In the genomic region with DNA sequence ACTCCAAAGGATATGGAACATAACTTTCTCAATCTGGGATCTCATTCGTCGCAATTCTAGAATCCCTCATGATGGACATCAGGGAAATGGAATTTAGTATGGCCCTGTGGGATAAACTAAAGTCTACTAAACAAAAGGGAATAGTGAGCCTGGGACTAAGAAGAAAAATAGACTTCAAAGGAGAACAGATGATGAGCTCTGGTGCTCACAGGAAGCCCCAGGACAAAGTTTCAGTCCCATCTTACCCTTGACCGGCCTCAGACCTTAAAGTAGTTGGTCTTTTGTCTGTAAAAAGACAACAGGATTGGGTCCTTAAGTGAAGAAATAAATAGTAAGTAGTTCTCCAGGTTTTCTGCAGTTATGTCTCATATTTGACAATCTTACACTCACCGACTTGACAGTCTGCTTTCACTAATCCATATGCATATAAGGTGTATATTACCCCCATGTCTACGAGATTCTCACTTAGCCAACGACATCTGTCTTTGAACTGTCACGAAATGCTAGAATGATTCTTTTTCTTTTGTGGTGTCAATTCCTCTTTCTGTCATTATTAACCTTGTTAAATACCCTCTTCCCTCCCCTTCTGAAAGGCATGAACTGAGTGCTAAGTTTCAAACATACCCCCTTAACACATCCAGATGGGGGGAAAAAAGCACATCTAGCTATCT, we compare ENCODE assay signal across 16 cellular contexts. TPM values are rescaled to one million over a fixed set of nuclear protein-coding genes. Genes with fewer than 3 reads are reported as not detected.
DNase-seq lines count a peak whose midpoint lies in the region; ATAC-seq and TF ChIP-seq lines count a peak whose summit lies in the region.
"Had no signal": no experiment of that assay in that cellular context is flagged by ENCODE, and none has a peak within 500 bp of the region (broad histone marks: within the 10 kb centered on the region; RNA-seq: fewer than 3 reads in every experiment).

No MANE protein-coding gene starts in this region.

- no peak overlapping the region for H3K4me3 Mint-ChIP-seq in HFFc6
- H3K4me3 Mint-ChIP-seq: type B pancreatic cell had no signal

- peaks cover 11% of the 10 kb centered on the region for H3K27me3 Mint-ChIP-seq in HFFc6 (ENCODE audit: insufficient read depth)

- DNase-seq in heart left ventricle (no peak), HFFc6 (no peak), coronary artery (ENCODE audit: low spot score) (no peak), superior temporal gyrus (ENCODE audit: extremely low spot score) (no peak)
- DNase-seq: caudate nucleus, mucosa of descending colon, NCI-H226, right cardiac atrium had no signal

- peaks cover 5% of the 10 kb centered on the region; the same call in 1 of the 2 replicates for H3K9me3 Mint-ChIP-seq in HFFc6
- H3K9me3 Mint-ChIP-seq: type B pancreatic cell had no signal

- H3K27me3 ChIP-seq in heart left ventricle = peaks cover 0 to 10% (median 0%) of the 10 kb centered on the region in 9 donors

- H3K27ac Mint-ChIP-seq in HFFc6 = no peak overlapping the region
- H3K27ac Mint-ChIP-seq: type B pancreatic cell had no signal

- no peaks in the 10 kb centered on the region for H3K9me3 ChIP-seq in heart left ventricle
- H3K9me3 ChIP-seq: esophagus muscularis mucosa, mucosa of descending colon had no signal

- no peaks in the 10 kb centered on the region for H3K4me1 ChIP-seq in heart left ventricle
- H3K4me1 ChIP-seq: esophagus muscularis mucosa had no signal

- H3K27ac ChIP-seq in heart left ventricle (no peak overlapping the region), coronary artery (no peak overlapping the region)
- H3K27ac ChIP-seq: C4-2B, esophagus muscularis mucosa had no signal

- WGBS in heart left ventricle, 4 donors = 83 to 87% (median 85%) methylated on average over 7 of the region's 7 CpGs

- H3K4me1 Mint-ChIP-seq in HFFc6 (ENCODE audit: low read depth) = no peaks in the 10 kb centered on the region

- TF ChIP-seq POLR2A in heart left ventricle (IDR thresholded peaks at IDR 0.05) = no peak

- H3K4me3 ChIP-seq in heart left ventricle (no peak overlapping the region), coronary artery (no peak overlapping the region)
- H3K4me3 ChIP-seq: esophagus muscularis mucosa, mucosa of descending colon had no signal

- intact Hi-C loops in heart left ventricle (cut with DNase I) = no loop called here

- ATAC-seq in GM18511 (IDR thresholded peaks at IDR 0.05; ENCODE audit: unreplicated experiment) (peak; percentile 86), GM19467 (IDR thresholded peaks at IDR 0.05; ENCODE audit: unreplicated experiment) (peak; percentile 71), HG02938 (IDR thresholded peaks at IDR 0.05; ENCODE audit: unreplicated experiment) (peak; percentile 76), HG03575 (IDR thresholded peaks at IDR 0.05; ENCODE audit: extremely low read depth, insufficient number of reproducible peaks, low FRiP score, unreplicated experiment) (peak; percentile 53), heart left ventricle (no peak)
- ATAC-seq: mucosa of descending colon, right cardiac atrium had no signal

- H3K36me3 Mint-ChIP-seq in HFFc6 (ENCODE audit: low read depth) = no peaks in the 10 kb centered on the region
- H3K36me3 Mint-ChIP-seq: type B pancreatic cell had no signal

- no peaks in the 10 kb centered on the region for H3K36me3 ChIP-seq in heart left ventricle
- H3K36me3 ChIP-seq: esophagus muscularis mucosa had no signal

- TF ChIP-seq CTCF in heart left ventricle (IDR thresholded peaks at IDR 0.05) = no peak
- TF ChIP-seq CTCF in HFFc6 (IDR thresholded peaks at IDR 0.05) = no peak
- TF ChIP-seq CTCF in coronary artery (IDR thresholded peaks at IDR 0.05) = no peak

RNA-seq across cellular contexts. Expression of a gene that starts 10.9 kb away (rescaled TPM):
- total RNA-seq in heart left ventricle = 10 to 100 TPM in 2 of 9 donors, 1 to 10 TPM in 6, under 1 TPM in 1; 0.90 to 27.8 (median 3.2) TPM
- polyA plus RNA-seq in heart left ventricle = under 1 TPM; 0.30 to 0.82 TPM
- not detected for total RNA-seq in HFFc6 (2021; fragmentation: NEBNext Ultra II Directional; extraction: Animal tissue kit (Norgen Biotek cat#: 25700))
- total RNA-seq: RPMI7951 had no signal

Comparison
In these comparisons a context has a peak if more than half of its experiments do, and no peak if none do; other contexts are left out.
1. ATAC-seq: peak in GM18511 (single experiment), GM19467 (single experiment), HG02938 (single experiment) and HG03575 (single experiment); none in heart left ventricle (0 of 4).